Comparison of ENCODE assay signal across 1 cellular context in the genomic region with DNA sequence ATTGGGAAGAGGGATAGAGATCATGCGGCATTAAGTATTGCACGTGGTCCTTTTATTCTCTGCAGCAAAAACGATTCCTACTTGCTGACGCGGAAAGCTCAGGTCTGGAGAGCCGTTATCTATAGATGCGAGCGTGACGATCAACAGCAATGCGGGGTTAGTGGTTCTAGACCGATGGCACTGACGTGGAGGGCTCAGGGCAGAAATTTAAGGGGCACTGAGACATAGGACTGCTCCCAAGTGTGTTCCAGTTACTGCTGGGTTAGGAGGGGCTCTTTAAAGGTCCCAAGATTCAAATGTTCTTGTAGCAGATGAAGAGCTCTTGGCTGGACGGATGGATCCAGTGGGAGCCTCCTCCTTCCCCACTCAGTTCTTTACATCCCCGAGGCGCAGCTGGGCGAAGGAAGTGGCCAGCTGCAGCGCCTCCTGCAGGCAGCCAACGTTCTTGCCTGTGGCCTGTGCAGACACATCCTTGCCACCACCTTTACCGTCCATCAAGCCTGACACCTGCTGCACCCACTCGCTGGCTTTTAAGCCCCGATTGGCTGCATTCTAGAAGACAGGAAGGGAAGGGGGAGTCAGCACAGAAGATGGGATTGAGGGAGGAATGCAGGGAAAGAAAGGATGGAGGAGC.
TF ChIP-seq lines count a peak whose summit lies in the region.

No MANE protein-coding gene starts in this region.

TF ChIP-seq in K562, 482 proteins besides CTCF, POLR2A, EP300 and RAD21 (continues in another document):
- TF ChIP-seq YY1 (IDR thresholded peaks at IDR 0.05; ENCODE audit: borderline replicate concordance in 1 of 3, control insufficient read depth in 1 of 3, extremely low read depth in 1 of 3, insufficient read depth in 3 of 3, insufficient read length in 1 of 3, insufficient replicate concordance in 2 of 3, low read depth in 1 of 3, low read length in 2 of 3) (no peak), KLF10 (CRISPR knock-in tag; IDR thresholded peaks at IDR 0.05) (0 out of 2 replicates have a peak, but pooled peaks have one; percentile 42), MEIS2 (IDR thresholded peaks at IDR 0.05; ENCODE audit: partially characterized antibody) (peak; percentile 80), SMARCB1 (IDR thresholded peaks at IDR 0.05; ENCODE audit: insufficient read length, low read depth) (no peak), PCBP2 (IDR thresholded peaks at IDR 0.05; ENCODE audit: low read depth, low read length, poor library complexity, severe bottlenecking) (no peak), FOS (IDR thresholded peaks at IDR 0.05; ENCODE audit: extremely low read depth, insufficient read length) (no peak), SIN3B (IDR thresholded peaks at IDR 0.05; ENCODE audit: low read depth) (no peak), RBM22 (IDR thresholded peaks at IDR 0.05; ENCODE audit: low read depth, low read length, poor library complexity, severe bottlenecking) (peak; percentile 78), MECOM (CRISPR knock-in tag; IDR thresholded peaks at IDR 0.05) (peak; percentile 60; the same call in 1 of the 2 replicates), DDX20 (tag; IDR thresholded peaks at IDR 0.05; ENCODE audit: low read depth) (no peak), MYC (IDR thresholded peaks at IDR 0.05; ENCODE audit: low read depth, low read length) (no peak; the same call in 1 of the 2 replicates), MYC (CRISPR knock-in tag; IDR thresholded peaks at IDR 0.05; ENCODE audit: borderline replicate concordance, low read depth) (no peak), ELF4 (CRISPR knock-in tag; IDR thresholded peaks at IDR 0.05) (no peak), POLR2B (IDR thresholded peaks at IDR 0.05; ENCODE audit: low read depth, partially characterized antibody) (peak; percentile 23), POLR2G (IDR thresholded peaks at IDR 0.05; ENCODE audit: low read depth, low read length) (peak; percentile 15; the same call in 1 of the 2 replicates), SAP30 (IDR thresholded peaks at IDR 0.05; ENCODE audit: borderline replicate concordance, insufficient read depth, low read depth, low read length, poor library complexity, severe bottlenecking) (no peak), SPI1 (IDR thresholded peaks at IDR 0.05; ENCODE audit: borderline replicate concordance, low read depth, low read length) (peak; percentile 65), ZBTB17 (CRISPR knock-in tag; IDR thresholded peaks at IDR 0.05) (no peak), KDM5B (IDR thresholded peaks at IDR 0.05; ENCODE audit: insufficient replicate concordance, low read depth, low read length) (no peak), PTRF (tag; IDR thresholded peaks at IDR 0.05) (no peak), BDP1 (IDR thresholded peaks at IDR 0.05; ENCODE audit: insufficient read depth, insufficient read length) (no peak), MYNN (IDR thresholded peaks at IDR 0.05) (0 out of 2 replicates have a peak, but pooled peaks have one; percentile 16), MYNN (CRISPR knock-in tag; IDR thresholded peaks at IDR 0.05) (no peak), IRF2 (CRISPR knock-in tag; IDR thresholded peaks at IDR 0.05) (no peak), GATA2 (CRISPR knock-in tag; IDR thresholded peaks at IDR 0.05) (no peak), HCFC1 (IDR thresholded peaks at IDR 0.05; ENCODE audit: low read depth, low read length) (peak; percentile 15; the same call in 1 of the 2 replicates)
- TF ChIP-seq, protein P1, sequence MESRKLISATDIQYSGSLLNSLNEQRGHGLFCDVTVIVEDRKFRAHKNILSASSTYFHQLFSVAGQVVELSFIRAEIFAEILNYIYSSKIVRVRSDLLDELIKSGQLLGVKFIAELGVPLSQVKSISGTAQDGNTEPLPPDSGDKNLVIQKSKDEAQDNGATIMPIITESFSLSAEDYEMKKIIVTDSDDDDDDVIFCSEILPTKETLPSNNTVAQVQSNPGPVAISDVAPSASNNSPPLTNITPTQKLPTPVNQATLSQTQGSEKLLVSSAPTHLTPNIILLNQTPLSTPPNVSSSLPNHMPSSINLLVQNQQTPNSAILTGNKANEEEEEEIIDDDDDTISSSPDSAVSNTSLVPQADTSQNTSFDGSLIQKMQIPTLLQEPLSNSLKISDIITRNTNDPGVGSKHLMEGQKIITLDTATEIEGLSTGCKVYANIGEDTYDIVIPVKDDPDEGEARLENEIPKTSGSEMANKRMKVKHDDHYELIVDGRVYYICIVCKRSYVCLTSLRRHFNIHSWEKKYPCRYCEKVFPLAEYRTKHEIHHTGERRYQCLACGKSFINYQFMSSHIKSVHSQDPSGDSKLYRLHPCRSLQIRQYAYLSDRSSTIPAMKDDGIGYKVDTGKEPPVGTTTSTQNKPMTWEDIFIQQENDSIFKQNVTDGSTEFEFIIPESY (CRISPR knock-in tag; IDR thresholded peaks at IDR 0.05) = peak; percentile 55; the same call in 1 of the 2 replicates
- TF ChIP-seq, protein P2, sequence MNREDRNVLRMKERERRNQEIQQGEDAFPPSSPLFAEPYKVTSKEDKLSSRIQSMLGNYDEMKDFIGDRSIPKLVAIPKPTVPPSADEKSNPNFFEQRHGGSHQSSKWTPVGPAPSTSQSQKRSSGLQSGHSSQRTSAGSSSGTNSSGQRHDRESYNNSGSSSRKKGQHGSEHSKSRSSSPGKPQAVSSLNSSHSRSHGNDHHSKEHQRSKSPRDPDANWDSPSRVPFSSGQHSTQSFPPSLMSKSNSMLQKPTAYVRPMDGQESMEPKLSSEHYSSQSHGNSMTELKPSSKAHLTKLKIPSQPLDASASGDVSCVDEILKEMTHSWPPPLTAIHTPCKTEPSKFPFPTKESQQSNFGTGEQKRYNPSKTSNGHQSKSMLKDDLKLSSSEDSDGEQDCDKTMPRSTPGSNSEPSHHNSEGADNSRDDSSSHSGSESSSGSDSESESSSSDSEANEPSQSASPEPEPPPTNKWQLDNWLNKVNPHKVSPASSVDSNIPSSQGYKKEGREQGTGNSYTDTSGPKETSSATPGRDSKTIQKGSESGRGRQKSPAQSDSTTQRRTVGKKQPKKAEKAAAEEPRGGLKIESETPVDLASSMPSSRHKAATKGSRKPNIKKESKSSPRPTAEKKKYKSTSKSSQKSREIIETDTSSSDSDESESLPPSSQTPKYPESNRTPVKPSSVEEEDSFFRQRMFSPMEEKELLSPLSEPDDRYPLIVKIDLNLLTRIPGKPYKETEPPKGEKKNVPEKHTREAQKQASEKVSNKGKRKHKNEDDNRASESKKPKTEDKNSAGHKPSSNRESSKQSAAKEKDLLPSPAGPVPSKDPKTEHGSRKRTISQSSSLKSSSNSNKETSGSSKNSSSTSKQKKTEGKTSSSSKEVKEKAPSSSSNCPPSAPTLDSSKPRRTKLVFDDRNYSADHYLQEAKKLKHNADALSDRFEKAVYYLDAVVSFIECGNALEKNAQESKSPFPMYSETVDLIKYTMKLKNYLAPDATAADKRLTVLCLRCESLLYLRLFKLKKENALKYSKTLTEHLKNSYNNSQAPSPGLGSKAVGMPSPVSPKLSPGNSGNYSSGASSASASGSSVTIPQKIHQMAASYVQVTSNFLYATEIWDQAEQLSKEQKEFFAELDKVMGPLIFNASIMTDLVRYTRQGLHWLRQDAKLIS (CRISPR knock-in tag; IDR thresholded peaks at IDR 0.05) = no peak
- TF ChIP-seq, protein P3, sequence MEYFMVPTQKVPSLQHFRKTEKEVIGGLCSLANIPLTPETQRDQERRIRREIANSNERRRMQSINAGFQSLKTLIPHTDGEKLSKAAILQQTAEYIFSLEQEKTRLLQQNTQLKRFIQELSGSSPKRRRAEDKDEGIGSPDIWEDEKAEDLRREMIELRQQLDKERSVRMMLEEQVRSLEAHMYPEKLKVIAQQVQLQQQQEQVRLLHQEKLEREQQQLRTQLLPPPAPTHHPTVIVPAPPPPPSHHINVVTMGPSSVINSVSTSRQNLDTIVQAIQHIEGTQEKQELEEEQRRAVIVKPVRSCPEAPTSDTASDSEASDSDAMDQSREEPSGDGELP (CRISPR knock-in tag; IDR thresholded peaks at IDR 0.05; ENCODE audit: borderline replicate concordance) = peak; percentile 69; the same call in 1 of the 2 replicates
- TF ChIP-seq, protein P4, sequence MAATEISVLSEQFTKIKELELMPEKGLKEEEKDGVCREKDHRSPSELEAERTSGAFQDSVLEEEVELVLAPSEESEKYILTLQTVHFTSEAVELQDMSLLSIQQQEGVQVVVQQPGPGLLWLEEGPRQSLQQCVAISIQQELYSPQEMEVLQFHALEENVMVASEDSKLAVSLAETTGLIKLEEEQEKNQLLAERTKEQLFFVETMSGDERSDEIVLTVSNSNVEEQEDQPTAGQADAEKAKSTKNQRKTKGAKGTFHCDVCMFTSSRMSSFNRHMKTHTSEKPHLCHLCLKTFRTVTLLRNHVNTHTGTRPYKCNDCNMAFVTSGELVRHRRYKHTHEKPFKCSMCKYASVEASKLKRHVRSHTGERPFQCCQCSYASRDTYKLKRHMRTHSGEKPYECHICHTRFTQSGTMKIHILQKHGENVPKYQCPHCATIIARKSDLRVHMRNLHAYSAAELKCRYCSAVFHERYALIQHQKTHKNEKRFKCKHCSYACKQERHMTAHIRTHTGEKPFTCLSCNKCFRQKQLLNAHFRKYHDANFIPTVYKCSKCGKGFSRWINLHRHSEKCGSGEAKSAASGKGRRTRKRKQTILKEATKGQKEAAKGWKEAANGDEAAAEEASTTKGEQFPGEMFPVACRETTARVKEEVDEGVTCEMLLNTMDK (IDR thresholded peaks at IDR 0.05; ENCODE audit: borderline replicate concordance, insufficient read depth, low read depth, low read length, poor library complexity, severe bottlenecking) = peak; percentile 5
- TF ChIP-seq, protein P5, sequence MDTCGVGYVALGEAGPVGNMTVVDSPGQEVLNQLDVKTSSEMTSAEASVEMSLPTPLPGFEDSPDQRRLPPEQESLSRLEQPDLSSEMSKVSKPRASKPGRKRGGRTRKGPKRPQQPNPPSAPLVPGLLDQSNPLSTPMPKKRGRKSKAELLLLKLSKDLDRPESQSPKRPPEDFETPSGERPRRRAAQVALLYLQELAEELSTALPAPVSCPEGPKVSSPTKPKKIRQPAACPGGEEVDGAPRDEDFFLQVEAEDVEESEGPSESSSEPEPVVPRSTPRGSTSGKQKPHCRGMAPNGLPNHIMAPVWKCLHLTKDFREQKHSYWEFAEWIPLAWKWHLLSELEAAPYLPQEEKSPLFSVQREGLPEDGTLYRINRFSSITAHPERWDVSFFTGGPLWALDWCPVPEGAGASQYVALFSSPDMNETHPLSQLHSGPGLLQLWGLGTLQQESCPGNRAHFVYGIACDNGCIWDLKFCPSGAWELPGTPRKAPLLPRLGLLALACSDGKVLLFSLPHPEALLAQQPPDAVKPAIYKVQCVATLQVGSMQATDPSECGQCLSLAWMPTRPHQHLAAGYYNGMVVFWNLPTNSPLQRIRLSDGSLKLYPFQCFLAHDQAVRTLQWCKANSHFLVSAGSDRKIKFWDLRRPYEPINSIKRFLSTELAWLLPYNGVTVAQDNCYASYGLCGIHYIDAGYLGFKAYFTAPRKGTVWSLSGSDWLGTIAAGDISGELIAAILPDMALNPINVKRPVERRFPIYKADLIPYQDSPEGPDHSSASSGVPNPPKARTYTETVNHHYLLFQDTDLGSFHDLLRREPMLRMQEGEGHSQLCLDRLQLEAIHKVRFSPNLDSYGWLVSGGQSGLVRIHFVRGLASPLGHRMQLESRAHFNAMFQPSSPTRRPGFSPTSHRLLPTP (IDR thresholded peaks at IDR 0.05; ENCODE audit: borderline replicate concordance, extremely low read depth, insufficient read length) = peak; percentile 7
- TF ChIP-seq, protein P6, sequence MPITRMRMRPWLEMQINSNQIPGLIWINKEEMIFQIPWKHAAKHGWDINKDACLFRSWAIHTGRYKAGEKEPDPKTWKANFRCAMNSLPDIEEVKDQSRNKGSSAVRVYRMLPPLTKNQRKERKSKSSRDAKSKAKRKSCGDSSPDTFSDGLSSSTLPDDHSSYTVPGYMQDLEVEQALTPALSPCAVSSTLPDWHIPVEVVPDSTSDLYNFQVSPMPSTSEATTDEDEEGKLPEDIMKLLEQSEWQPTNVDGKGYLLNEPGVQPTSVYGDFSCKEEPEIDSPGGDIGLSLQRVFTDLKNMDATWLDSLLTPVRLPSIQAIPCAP (CRISPR knock-in tag; IDR thresholded peaks at IDR 0.05; ENCODE audit: borderline replicate concordance) = 0 out of 2 replicates have a peak, but pooled peaks have one; percentile 67
- TF ChIP-seq, protein P7, sequence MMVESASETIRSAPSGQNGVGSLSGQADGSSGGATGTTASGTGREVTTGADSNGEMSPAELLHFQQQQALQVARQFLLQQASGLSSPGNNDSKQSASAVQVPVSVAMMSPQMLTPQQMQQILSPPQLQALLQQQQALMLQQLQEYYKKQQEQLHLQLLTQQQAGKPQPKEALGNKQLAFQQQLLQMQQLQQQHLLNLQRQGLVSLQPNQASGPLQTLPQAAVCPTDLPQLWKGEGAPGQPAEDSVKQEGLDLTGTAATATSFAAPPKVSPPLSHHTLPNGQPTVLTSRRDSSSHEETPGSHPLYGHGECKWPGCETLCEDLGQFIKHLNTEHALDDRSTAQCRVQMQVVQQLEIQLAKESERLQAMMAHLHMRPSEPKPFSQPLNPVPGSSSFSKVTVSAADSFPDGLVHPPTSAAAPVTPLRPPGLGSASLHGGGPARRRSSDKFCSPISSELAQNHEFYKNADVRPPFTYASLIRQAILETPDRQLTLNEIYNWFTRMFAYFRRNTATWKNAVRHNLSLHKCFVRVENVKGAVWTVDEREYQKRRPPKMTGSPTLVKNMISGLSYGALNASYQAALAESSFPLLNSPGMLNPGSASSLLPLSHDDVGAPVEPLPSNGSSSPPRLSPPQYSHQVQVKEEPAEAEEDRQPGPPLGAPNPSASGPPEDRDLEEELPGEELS (CRISPR knock-in tag; IDR thresholded peaks at IDR 0.05; ENCODE audit: borderline replicate concordance) = no peak
